Comparison of ENCODE assay signal across 2 cellular contexts in the genomic region with DNA sequence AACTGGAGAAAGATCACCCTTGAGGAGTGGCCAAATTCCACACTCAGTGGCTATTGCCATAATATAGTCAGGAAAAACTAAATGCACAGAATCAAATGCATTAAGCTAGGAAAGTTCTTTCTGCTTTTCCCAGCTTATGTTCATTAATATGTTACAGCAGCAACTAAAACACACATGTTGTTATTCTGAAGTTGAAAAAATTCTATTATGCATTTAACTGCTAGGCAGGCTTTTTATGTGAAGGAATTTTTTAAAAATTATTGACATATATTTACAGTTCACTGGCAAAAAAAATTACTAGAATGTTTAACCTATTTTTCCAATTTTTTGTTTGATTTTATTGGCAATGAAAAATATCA.
TF ChIP-seq lines count a peak whose summit lies in the region.

No MANE protein-coding gene starts in this region.

TF ChIP-seq in IMR-90, 13 proteins besides CTCF, POLR2A, EP300 and RAD21 (continued from another document):
- TF ChIP-seq, protein P1, sequence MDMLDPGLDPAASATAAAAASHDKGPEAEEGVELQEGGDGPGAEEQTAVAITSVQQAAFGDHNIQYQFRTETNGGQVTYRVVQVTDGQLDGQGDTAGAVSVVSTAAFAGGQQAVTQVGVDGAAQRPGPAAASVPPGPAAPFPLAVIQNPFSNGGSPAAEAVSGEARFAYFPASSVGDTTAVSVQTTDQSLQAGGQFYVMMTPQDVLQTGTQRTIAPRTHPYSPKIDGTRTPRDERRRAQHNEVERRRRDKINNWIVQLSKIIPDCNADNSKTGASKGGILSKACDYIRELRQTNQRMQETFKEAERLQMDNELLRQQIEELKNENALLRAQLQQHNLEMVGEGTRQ (IDR thresholded peaks at IDR 0.05; ENCODE audit: low read depth, low read length) = no peak
- TF ChIP-seq MAZ (IDR thresholded peaks at IDR 0.05; ENCODE audit: borderline replicate concordance, low read depth, low read length) (no peak), CHD1 (IDR thresholded peaks at IDR 0.05; ENCODE audit: low read depth, low read length) (no peak)
TF ChIP-seq in IMR-90: peak in this region for 0.

TF ChIP-seq in GM12891, 5 proteins besides CTCF, POLR2A, EP300 and RAD21 (continued from another document):
- no peak for TF ChIP-seq TAF1 (IDR thresholded peaks at IDR 0.05; ENCODE audit: low read depth, low read length)
